In genomic region chr1:91700771-91701493, GRCh38 we compare ENCODE assay signal across 18 cellular contexts.
DNase-seq lines count a peak whose midpoint lies in the region; ATAC-seq and TF ChIP-seq lines count a peak whose summit lies in the region.
"Had no signal": no experiment of that assay in that cellular context is flagged by ENCODE, and none has a peak within 500 bp of the region (broad histone marks: within the 10 kb centered on the region; RNA-seq: fewer than 3 reads in every experiment).

No MANE protein-coding gene starts in this region.

- H3K9me3 Mint-ChIP-seq in effector memory CD8-positive, alpha-beta T cell = no peaks in the 10 kb centered on the region
- H3K9me3 Mint-ChIP-seq in natural killer cell = no peaks in the 10 kb centered on the region
- H3K9me3 Mint-ChIP-seq: T-helper 1 cell treated with Interleukin-12 subunit alpha and Interleukin-12 subunit beta and Interleukin-4 antibody, amounts not matched to agents 30 μg/mL and 1 μg/mL, for 36 hours had no signal

- peak overlapping the region; percentile 49 to 59 for H3K27ac ChIP-seq in right atrium auricular region
- peak overlapping the region in 2 of 4 donors; percentile 8 to 36 for H3K27ac ChIP-seq in gastroesophageal sphincter
- H3K27ac ChIP-seq: HL-60 had no signal

- no peak overlapping the region for H3K4me3 ChIP-seq in right atrium auricular region
- H3K4me3 ChIP-seq in gastroesophageal sphincter = no peak overlapping the region
- H3K4me3 ChIP-seq: heart left ventricle had no signal

- DNase-seq in right atrium auricular region (ENCODE audit: low spot score) (no peak), Right ventricle myocardium superior (no peak), natural killer cell (no peak), HK-2 (ENCODE audit: unreplicated experiment) (no peak), pons (ENCODE audit: low spot score) (no peak)
- no peak for DNase-seq in effector memory CD8-positive, alpha-beta T cell
- no peak for DNase-seq in activated CD8-positive, alpha-beta memory T cell treated with anti-CD3 and anti-CD28 coated beads for 24 hours
- DNase-seq: activated CD4-positive, alpha-beta T cell treated with anti-CD3 and anti-CD28 coated beads for 4 hours; DMS 273 treated with DMSO at 0.1 percent for 48 hours; effector CD8-positive, alpha-beta T cell; heart left ventricle; NCI-H187 treated with DMSO at 0.1 percent for 48 hours; NCI-H69; RPMI8226; small intestine had no signal

- WGBS in gastroesophageal sphincter (ENCODE audit: low coverage in 1 of 2), 2 donors = 71 to 80% methylated on average over 8 of the region's 8 CpGs

- TF ChIP-seq CTCF in right atrium auricular region (IDR thresholded peaks at IDR 0.05) (no peak), natural killer cell (IDR thresholded peaks at IDR 0.05) (no peak), gastroesophageal sphincter (IDR thresholded peaks at IDR 0.05) (no peak)

- intact Hi-C loops in Right ventricle myocardium superior (cut with DNase I) = loop anchor here (10.0 kb wide), 1 partner anchor 94 kb away; no protein-coding TSS in a partner anchor
- intact Hi-C loops in natural killer cell (cut with micrococcal nuclease) = no loop called here

- H3K27me3 ChIP-seq in right atrium auricular region (no peaks in the 10 kb centered on the region), gastroesophageal sphincter (no peaks in the 10 kb centered on the region)
- H3K27me3 ChIP-seq: heart left ventricle had no signal

- H3K9me3 ChIP-seq in right atrium auricular region = no peaks in the 10 kb centered on the region
- H3K9me3 ChIP-seq in gastroesophageal sphincter = no peaks in the 10 kb centered on the region
- H3K9me3 ChIP-seq: heart left ventricle had no signal

- ATAC-seq in Right ventricle myocardium superior (ENCODE audit: poor library complexity) (no peak), natural killer cell (no peak), gastroesophageal sphincter (no peak)
- no peak for ATAC-seq in effector memory CD8-positive, alpha-beta T cell (replicated peaks)

- TF ChIP-seq POLR2A in gastroesophageal sphincter (IDR thresholded peaks at IDR 0.05) = no peak

- H3K36me3 Mint-ChIP-seq in effector memory CD8-positive, alpha-beta T cell (ENCODE audit: insufficient read depth) = peaks cover 54% of the 10 kb centered on the region
- peaks cover 37% of the 10 kb centered on the region for H3K36me3 Mint-ChIP-seq in natural killer cell

- no peaks in the 10 kb centered on the region for H3K27me3 Mint-ChIP-seq in effector memory CD8-positive, alpha-beta T cell
- H3K27me3 Mint-ChIP-seq in natural killer cell (ENCODE audit: low read depth in 2 of 2) = no peaks in the 10 kb centered on the region

- H3K4me3 Mint-ChIP-seq in effector memory CD8-positive, alpha-beta T cell = no peak overlapping the region
- H3K4me3 Mint-ChIP-seq in natural killer cell = peak overlapping the region; percentile 6
- H3K4me3 Mint-ChIP-seq: T-helper 1 cell treated with Interleukin-12 subunit alpha and Interleukin-12 subunit beta and Interleukin-4 antibody, amounts not matched to agents 30 μg/mL and 1 μg/mL, for 36 hours had no signal

- no peak for TF ChIP-seq EP300 in gastroesophageal sphincter (IDR thresholded peaks at IDR 0.05)

- peak overlapping the region; percentile 27 to 87 for H3K27ac Mint-ChIP-seq in effector memory CD8-positive, alpha-beta T cell
- peak overlapping the region; percentile 90 to 91 for H3K27ac Mint-ChIP-seq in natural killer cell
- H3K27ac Mint-ChIP-seq: T-helper 1 cell treated with Interleukin-12 subunit alpha and Interleukin-12 subunit beta and Interleukin-4 antibody, amounts not matched to agents 30 μg/mL and 1 μg/mL, for 36 hours had no signal

- peaks cover 9% of the 10 kb centered on the region for H3K36me3 ChIP-seq in right atrium auricular region
- peaks cover 0 to 92% of the 10 kb centered on the region in 2 donors for H3K36me3 ChIP-seq in gastroesophageal sphincter

- H3K4me1 ChIP-seq in right atrium auricular region (peaks cover 0 to 41% of the 10 kb centered on the region in 2 donors), gastroesophageal sphincter (peaks cover 8 to 79% (median 12%) of the 10 kb centered on the region in 3 donors)

- H3K4me1 Mint-ChIP-seq in effector memory CD8-positive, alpha-beta T cell (ENCODE audit: low read depth in 2 of 2) = peaks cover 28 to 45% of the 10 kb centered on the region in 2 donors
- H3K4me1 Mint-ChIP-seq in natural killer cell = peaks cover 70 to 73% of the 10 kb centered on the region in 2 donors
